ENCODE assay signal across 8 cellular contexts in genomic region chr4:153683763-153684181, GRCh38. TPM values are rescaled to one million over a fixed set of nuclear protein-coding genes. Genes with fewer than 3 reads are reported as not detected.
DNase-seq lines count a peak whose midpoint lies in the region; ATAC-seq and TF ChIP-seq lines count a peak whose summit lies in the region.

No MANE protein-coding gene starts in this region.

- CTCF ChIA-PET in PC-9 (lab: Charles Lee): no interaction called here

- BruUV-seq in PC-9 (replicated peaks; lab: Mats Ljungman, UMichigan): no TSS peak

- no peak for TF ChIP-seq EP300 in esophagus muscularis mucosa (IDR thresholded peaks at IDR 0.05)

- H3K27me3 ChIP-seq in PC-9 (ENCODE audit: insufficient read depth, low read depth) (no peaks in the 10 kb centered on the region; the same call in 1 of the 2 replicates), esophagus muscularis mucosa (no peaks in the 10 kb centered on the region), neutrophil (no peaks in the 10 kb centered on the region)

- no peak for TF ChIP-seq POLR2A in esophagus muscularis mucosa (IDR thresholded peaks at IDR 0.05; ENCODE audit: low read depth)

- peak overlapping the region in 6 of 7 donors; percentile 80 to 94 (median 87) for H3K27ac Mint-ChIP-seq in CD14-positive monocyte

- peaks cover 0 to 4% (median 0%) of the 10 kb centered on the region in 3 donors for H3K27me3 Mint-ChIP-seq in CD14-positive monocyte (ENCODE audit: low read depth in 3 of 3)

- peak overlapping the region; percentile 93 for H3K4me2 ChIP-seq in PC-9

- no peaks in the 10 kb centered on the region for H3K9me2 ChIP-seq in PC-9 (ENCODE audit: insufficient read depth)

- H3K79me2 ChIP-seq in PC-9 (ENCODE audit: low read depth): no peaks in the 10 kb centered on the region

- H3K36me3 ChIP-seq in PC-9 (ENCODE audit: low read depth): no peaks in the 10 kb centered on the region
- H3K36me3 ChIP-seq in esophagus muscularis mucosa: peaks cover 0 to 11% (median 5%) of the 10 kb centered on the region in 4 donors
- peaks cover 18% of the 10 kb centered on the region for H3K36me3 ChIP-seq in neutrophil

- no peak overlapping the region for H3K27ac ChIP-seq in PC-9
- peak overlapping the region in 1 of 4 donors; percentile 60 for H3K27ac ChIP-seq in esophagus muscularis mucosa (replicated peaks in 1 of 4)
- H3K27ac ChIP-seq in neutrophil: peak overlapping the region; percentile 98

- peak overlapping the region; percentile 69 for H3K4me3 ChIP-seq in PC-9
- peak overlapping the region; percentile 65 to 74 (median 68) for H3K4me3 ChIP-seq in esophagus muscularis mucosa
- peak overlapping the region; percentile 96 to 98 for H3K4me3 ChIP-seq in neutrophil (ENCODE audit: low read depth in 1 of 2, low read length in 1 of 2)

- 63% methylated on average over 4 of the region's 27 CpGs for WGBS in esophagus muscularis mucosa

- ATAC-seq in GM21367 (IDR thresholded peaks at IDR 0.05; ENCODE audit: unreplicated experiment) (no peak), GM18519 (IDR thresholded peaks at IDR 0.05; ENCODE audit: low FRiP score, unreplicated experiment) (no peak)

- no peaks in the 10 kb centered on the region for H4K20me1 ChIP-seq in PC-9 (ENCODE audit: insufficient read depth)

- H3K9me3 ChIP-seq in PC-9 (ENCODE audit: insufficient read depth, low read depth) (no peaks in the 10 kb centered on the region), esophagus muscularis mucosa (peaks cover 0 to 10% (median 6%) of the 10 kb centered on the region in 4 donors), neutrophil (peaks cover 6% of the 10 kb centered on the region)

- TF ChIP-seq CTCF in CD14-positive monocyte (IDR thresholded peaks at IDR 0.05): no peak
- no peak for TF ChIP-seq CTCF in PC-9 (conservative IDR thresholded peaks at IDR 0.05)
- no peak for TF ChIP-seq CTCF in esophagus muscularis mucosa (IDR thresholded peaks at IDR 0.05)
- no peak for TF ChIP-seq CTCF in neutrophil (IDR thresholded peaks at IDR 0.05)

- intact Hi-C loops in CD14-positive monocyte (cut with micrococcal nuclease) (loop anchor here in 1 of 2 donors (5.0 to 10.0 kb wide), 2 partner anchors 41 to 61 kb away; no protein-coding TSS in a partner anchor), PC-9 (cut with micrococcal nuclease; ENCODE audit: unreplicated experiment) (no loop called here), esophagus muscularis mucosa (cut with DNase I) (no loop called here)

- DNase-seq in CD14-positive monocyte (ENCODE audit: low spot score): no peak
- no peak for DNase-seq in PC-9
- no peak for DNase-seq in esophagus muscularis mucosa (ENCODE audit: extremely low spot score)
- DNase-seq in SW 1271 (lab: John Stamatoyannopoulos, UW): no peak
- no peak for DNase-seq in cerebellum (ENCODE audit: low spot score)

- H3K4me1 Mint-ChIP-seq in CD14-positive monocyte: peaks cover 48% of the 10 kb centered on the region

- H3K9me3 Mint-ChIP-seq in CD14-positive monocyte: peaks cover 10 to 18% (median 12%) of the 10 kb centered on the region in 7 donors

- peak overlapping the region; percentile 94 to 99 for H3K4me3 Mint-ChIP-seq in CD14-positive monocyte

- peaks cover 36 to 37% of the 10 kb centered on the region in 2 donors for H3K36me3 Mint-ChIP-seq in CD14-positive monocyte

- peak overlapping the region; percentile 90 for H2AFZ ChIP-seq in PC-9

- no peaks in the 10 kb centered on the region for H3F3A ChIP-seq in PC-9 (ENCODE audit: insufficient read depth, low read depth)

- POLR2A ChIA-PET in PC-9 (lab: Charles Lee; ENCODE audit: unreplicated experiment): no interaction called here

- no peaks in the 10 kb centered on the region for H3K4me1 ChIP-seq in PC-9 (replicated peaks; ENCODE audit: insufficient read depth)
- peaks cover 13 to 20% (median 18%) of the 10 kb centered on the region in 4 donors for H3K4me1 ChIP-seq in esophagus muscularis mucosa
- H3K4me1 ChIP-seq in neutrophil (ENCODE audit: control insufficient read depth in 1 of 2, insufficient read depth in 1 of 2, low read depth in 1 of 2, low read length in 1 of 2): peaks cover 36 to 42% of the 10 kb centered on the region in 2 experiments

RNA-seq across cellular contexts. Expression of gene TLR2, which starts 0.3 kb away (rescaled TPM):
- 100 to 1,000 TPM; 133 to 162 TPM for polyA plus RNA-seq in CD14-positive monocyte
- total RNA-seq in PC-9 (2021): 0.55 and 1.1 TPM in 2 replicates
- 10 to 100 TPM in 1 of 4 donors, 1 to 10 TPM in 3; 5.6 to 39.8 (median 8.8) TPM for total RNA-seq in esophagus muscularis mucosa
- total RNA-seq in cerebellum: 2.2 TPM
